ENCODE assay signal across 1 cellular context in the genomic region with DNA sequence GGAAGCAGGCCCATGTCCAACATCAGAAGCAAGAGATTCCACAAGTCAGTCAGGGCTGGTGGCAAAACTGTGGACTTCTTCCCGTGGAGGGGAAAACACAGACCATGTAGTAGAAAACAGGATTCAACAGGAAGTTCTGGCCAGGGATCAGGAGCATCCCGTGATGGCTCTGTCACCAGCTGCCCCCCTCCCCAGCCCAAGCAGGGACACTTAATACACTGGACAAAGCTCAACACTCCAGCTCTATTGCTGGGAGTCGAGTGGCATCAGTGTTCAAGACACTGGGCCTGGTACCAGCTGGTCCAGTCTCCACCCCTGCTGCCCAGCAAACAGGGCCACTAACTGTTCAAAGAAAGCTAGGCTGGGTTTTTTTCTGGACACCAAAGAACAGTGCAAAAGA.
TF ChIP-seq lines count a peak whose summit lies in the region.

No MANE protein-coding gene starts in this region.

TF ChIP-seq in HepG2, 621 proteins besides CTCF, POLR2A, EP300 and RAD21:
- TF ChIP-seq, protein P1, sequence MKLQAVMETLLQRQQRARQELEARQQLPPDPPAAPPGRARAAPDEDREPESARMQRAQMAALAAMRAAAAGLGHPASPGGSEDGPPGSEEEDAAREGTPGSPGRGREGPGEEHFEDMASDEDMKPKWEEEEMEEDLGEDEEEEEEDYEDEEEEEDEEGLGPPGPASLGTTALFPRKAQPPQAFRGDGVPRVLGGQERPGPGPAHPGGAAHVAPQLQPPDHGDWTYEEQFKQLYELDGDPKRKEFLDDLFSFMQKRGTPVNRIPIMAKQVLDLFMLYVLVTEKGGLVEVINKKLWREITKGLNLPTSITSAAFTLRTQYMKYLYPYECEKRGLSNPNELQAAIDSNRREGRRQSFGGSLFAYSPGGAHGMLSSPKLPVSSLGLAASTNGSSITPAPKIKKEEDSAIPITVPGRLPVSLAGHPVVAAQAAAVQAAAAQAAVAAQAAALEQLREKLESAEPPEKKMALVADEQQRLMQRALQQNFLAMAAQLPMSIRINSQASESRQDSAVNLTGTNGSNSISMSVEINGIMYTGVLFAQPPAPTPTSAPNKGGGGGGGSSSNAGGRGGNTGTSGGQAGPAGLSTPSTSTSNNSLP (IDR thresholded peaks at IDR 0.05; ENCODE audit: low read depth, low read length), result no peak
- TF ChIP-seq ZBTB7A (CRISPR knock-in tag; IDR thresholded peaks at IDR 0.05) (0 out of 2 replicates have a peak, but pooled peaks have one; percentile 0), SNRNP70 (IDR thresholded peaks at IDR 0.05; ENCODE audit: low read depth, low read length) (no peak)
- TF ChIP-seq, protein P2, sequence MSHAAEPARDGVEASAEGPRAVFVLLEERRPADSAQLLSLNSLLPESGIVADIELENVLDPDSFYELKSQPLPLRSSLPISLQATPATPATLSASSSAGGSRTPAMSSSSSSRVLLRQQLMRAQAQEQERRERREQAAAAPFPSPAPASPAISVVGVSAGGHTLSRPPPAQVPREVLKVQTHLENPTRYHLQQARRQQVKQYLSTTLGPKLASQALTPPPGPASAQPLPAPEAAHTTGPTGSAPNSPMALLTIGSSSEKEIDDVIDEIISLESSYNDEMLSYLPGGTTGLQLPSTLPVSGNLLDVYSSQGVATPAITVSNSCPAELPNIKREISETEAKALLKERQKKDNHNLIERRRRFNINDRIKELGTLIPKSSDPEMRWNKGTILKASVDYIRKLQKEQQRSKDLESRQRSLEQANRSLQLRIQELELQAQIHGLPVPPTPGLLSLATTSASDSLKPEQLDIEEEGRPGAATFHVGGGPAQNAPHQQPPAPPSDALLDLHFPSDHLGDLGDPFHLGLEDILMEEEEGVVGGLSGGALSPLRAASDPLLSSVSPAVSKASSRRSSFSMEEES (CRISPR knock-in tag; IDR thresholded peaks at IDR 0.05), result 0 out of 2 replicates have a peak, but pooled peaks have one; percentile 33
TF ChIP-seq in HepG2: peak in this region for 2.
